19 cellular contexts compared by ENCODE assay signal in the genomic region with DNA sequence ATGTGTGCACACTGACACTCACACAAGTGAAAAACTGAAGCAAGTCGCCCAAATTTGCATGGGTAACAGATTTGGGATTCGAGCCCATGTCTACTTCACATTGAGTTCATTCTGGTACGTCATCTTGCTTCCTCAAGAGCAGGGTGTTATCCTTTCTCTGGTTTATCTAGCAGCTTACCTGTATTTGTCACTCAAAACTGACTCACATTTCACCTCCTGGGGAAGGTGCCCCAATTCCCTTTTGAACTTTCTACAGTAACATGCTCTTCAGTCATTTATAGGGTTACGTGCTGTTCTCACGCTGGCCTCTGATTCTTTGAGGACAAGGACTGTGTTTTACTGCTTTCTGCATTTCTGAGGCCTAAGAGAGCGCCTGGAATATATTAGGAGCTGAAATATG.
A peak's percentile ranks its signal among the peaks of the same experiment; 100 is the strongest.
DNase-seq lines count a peak whose midpoint lies in the region; ATAC-seq and TF ChIP-seq lines count a peak whose summit lies in the region.
"Had no signal": no experiment of that assay in that cellular context is flagged by ENCODE, and none has a peak within 500 bp of the region (broad histone marks: within the 10 kb centered on the region; RNA-seq: fewer than 3 reads in every experiment).

No MANE protein-coding gene starts in this region.

- peaks cover 1% of the 10 kb centered on the region for H3K27me3 Mint-ChIP-seq in activated CD4-positive, alpha-beta T cell treated with anti-CD3 and anti-CD28 coated beads for 36 hours
- peaks cover 5% of the 10 kb centered on the region for H3K27me3 Mint-ChIP-seq in activated CD4-positive, alpha-beta T cell treated with anti-CD3 and anti-CD28 coated beads, Interleukin-2, amount 10 ng/mL, durations not matched to agents 24 days and 14 days
- no peaks in the 10 kb centered on the region for H3K27me3 Mint-ChIP-seq in neural crest cell (ENCODE audit: low read depth)

- ATAC-seq in activated CD4-positive, alpha-beta T cell treated with anti-CD3 and anti-CD28 coated beads for 36 hours: peak; percentile 21
- no peak for ATAC-seq in GM21737 (IDR thresholded peaks at IDR 0.05; ENCODE audit: unreplicated experiment)
- ATAC-seq: GM12878 had no signal

- H3K4me3 Mint-ChIP-seq in activated CD4-positive, alpha-beta T cell treated with anti-CD3 and anti-CD28 coated beads for 36 hours: no peak overlapping the region
- no peak overlapping the region for H3K4me3 Mint-ChIP-seq in activated CD4-positive, alpha-beta T cell treated with anti-CD3 and anti-CD28 coated beads, Interleukin-2, amount 10 ng/mL, durations not matched to agents 24 days and 14 days
- H3K4me3 Mint-ChIP-seq in neural crest cell: no peak overlapping the region
- H3K4me3 Mint-ChIP-seq: CD14-positive monocyte had no signal

- POLR2A ChIA-PET in activated CD4-positive, alpha-beta T cell treated with anti-CD3 and anti-CD28 coated beads for 36 hours (lab: Charles Lee): no interaction called here

- H3K27ac ChIP-seq in dorsolateral prefrontal cortex: peak overlapping the region in 34 of 59 donors; percentile 3 to 80 (median 48)
- H3K27ac ChIP-seq: 22Rv1, HL-60, SJSA1 had no signal

- TF ChIP-seq CTCF in dorsolateral prefrontal cortex (IDR thresholded peaks at IDR 0.05 in 54 of 56, conservative IDR thresholded peaks at IDR 0.05 in 2 of 56; ENCODE audit: low read depth in 1 of 56, partially characterized antibody in 56 of 56): no peak
- no peak for TF ChIP-seq CTCF in neural crest cell (conservative IDR thresholded peaks at IDR 0.05)

- intact Hi-C loops in activated CD4-positive, alpha-beta T cell treated with anti-CD3 and anti-CD28 coated beads for 36 hours (cut with DNase I, micrococcal nuclease): loop anchor here (5.0 to 10.0 kb wide), 3 partner anchors 143 to 772 kb away; no protein-coding TSS in a partner anchor
- intact Hi-C loops in activated CD4-positive, alpha-beta T cell treated with anti-CD3 and anti-CD28 coated beads, Interleukin-2, amount 10 ng/mL, durations not matched to agents 24 days and 14 days (cut with micrococcal nuclease): loop anchor here (5.0 to 10.0 kb wide), 4 partner anchors 143 to 721 kb away; no protein-coding TSS in a partner anchor
- intact Hi-C loops in dorsolateral prefrontal cortex (cut with DNase I): loop anchor here (5.0 to 10.0 kb wide), 4 partner anchors 37 to 891 kb away; no protein-coding TSS in a partner anchor

- H3K27me3 ChIP-seq in dorsolateral prefrontal cortex: no peaks in the 10 kb centered on the region
- H3K27me3 ChIP-seq: SJSA1 had no signal

- H3K4me1 Mint-ChIP-seq in activated CD4-positive, alpha-beta T cell treated with anti-CD3 and anti-CD28 coated beads for 36 hours: peaks cover 12% of the 10 kb centered on the region
- peaks cover 11% of the 10 kb centered on the region for H3K4me1 Mint-ChIP-seq in activated CD4-positive, alpha-beta T cell treated with anti-CD3 and anti-CD28 coated beads, Interleukin-2, amount 10 ng/mL, durations not matched to agents 24 days and 14 days
- H3K4me1 Mint-ChIP-seq in neural crest cell: peaks cover 27% of the 10 kb centered on the region

- H3K36me3 Mint-ChIP-seq in activated CD4-positive, alpha-beta T cell treated with anti-CD3 and anti-CD28 coated beads for 36 hours (ENCODE audit: low read depth): no peaks in the 10 kb centered on the region
- no peaks in the 10 kb centered on the region for H3K36me3 Mint-ChIP-seq in activated CD4-positive, alpha-beta T cell treated with anti-CD3 and anti-CD28 coated beads, Interleukin-2, amount 10 ng/mL, durations not matched to agents 24 days and 14 days (ENCODE audit: low read depth)
- H3K36me3 Mint-ChIP-seq in neural crest cell (ENCODE audit: low read depth): no peaks in the 10 kb centered on the region
- H3K36me3 Mint-ChIP-seq: CD14-positive monocyte had no signal

- peak overlapping the region in 9 of 59 donors; percentile 3 to 22 (median 9) for H3K4me3 ChIP-seq in dorsolateral prefrontal cortex
- H3K4me3 ChIP-seq: GM12878, SJSA1 had no signal

- H3K27ac Mint-ChIP-seq in activated CD4-positive, alpha-beta T cell treated with anti-CD3 and anti-CD28 coated beads for 36 hours: no peak overlapping the region
- no peak overlapping the region for H3K27ac Mint-ChIP-seq in activated CD4-positive, alpha-beta T cell treated with anti-CD3 and anti-CD28 coated beads, Interleukin-2, amount 10 ng/mL, durations not matched to agents 24 days and 14 days
- peak overlapping the region; percentile 2 for H3K27ac Mint-ChIP-seq in neural crest cell (ENCODE audit: unreplicated experiment)
- H3K27ac Mint-ChIP-seq: CD14-positive monocyte had no signal

- no peaks in the 10 kb centered on the region for H3K9me3 Mint-ChIP-seq in activated CD4-positive, alpha-beta T cell treated with anti-CD3 and anti-CD28 coated beads for 36 hours (ENCODE audit: low read depth)
- no peaks in the 10 kb centered on the region for H3K9me3 Mint-ChIP-seq in activated CD4-positive, alpha-beta T cell treated with anti-CD3 and anti-CD28 coated beads, Interleukin-2, amount 10 ng/mL, durations not matched to agents 24 days and 14 days
- H3K9me3 Mint-ChIP-seq in neural crest cell: no peaks in the 10 kb centered on the region
- H3K9me3 Mint-ChIP-seq: CD14-positive monocyte had no signal

- DNase-seq in activated CD4-positive, alpha-beta T cell treated with anti-CD3 and anti-CD28 coated beads for 36 hours: no peak
- no peak for DNase-seq in activated CD4-positive, alpha-beta T cell treated with anti-CD3 and anti-CD28 coated beads, Interleukin-2, amount 10 ng/mL, durations not matched to agents 24 days and 14 days
- DNase-seq in dorsolateral prefrontal cortex: no peak
- DNase-seq in neural crest cell (ENCODE audit: low read depth, low spot score): no peak
- DNase-seq in occipital lobe (lab: John Stamatoyannopoulos, UW): no peak
- DNase-seq in SKM-1 (lab: John Stamatoyannopoulos, UW; ENCODE audit: unreplicated experiment): no peak
- DNase-seq in EL: no peak
- DNase-seq: AML-193, DMS 273 treated with DMSO at 0.1 percent for 48 hours, IMR-90, NCI-H1436, NCI-H2029, NCI-H2171 had no signal

- CTCF ChIA-PET in activated CD4-positive, alpha-beta T cell treated with anti-CD3 and anti-CD28 coated beads for 36 hours (lab: Charles Lee): interaction anchor here (0.6 to 3.6 kb wide), 5 partner anchors 16 to 494 kb away, joined by 3 to 64 read pairs (median 3); no protein-coding TSS in a partner anchor
